ENCODE assay signal across 11 cellular contexts in genomic region chr13:30618938-30619289, GRCh38. TPM values are rescaled to one million over a fixed set of nuclear protein-coding genes. Genes with fewer than 3 reads are reported as not detected.
A peak's percentile ranks its signal among the peaks of the same experiment; 100 is the strongest.
DNase-seq lines count a peak whose midpoint lies in the region; ATAC-seq and TF ChIP-seq lines count a peak whose summit lies in the region.
"Had no signal": no experiment of that assay in that cellular context is flagged by ENCODE, and none has a peak within 500 bp of the region (broad histone marks: within the 10 kb centered on the region; RNA-seq: fewer than 3 reads in every experiment).

No MANE protein-coding gene starts in this region.

- H3K27ac ChIP-seq in right lobe of liver = peak overlapping the region; percentile 91 to 98 (median 96)
- peak overlapping the region; percentile 98 to 100 (median 100) for H3K27ac ChIP-seq in transverse colon

- H3K27me3 ChIP-seq in right lobe of liver = no peaks in the 10 kb centered on the region
- no peaks in the 10 kb centered on the region for H3K27me3 ChIP-seq in transverse colon

- H3K4me1 Mint-ChIP-seq in glutamatergic neuron (ENCODE audit: low read depth, unreplicated experiment) = peaks cover 18% of the 10 kb centered on the region

- H3K36me3 ChIP-seq in right lobe of liver (peaks cover 0 to 16% (median 0%) of the 10 kb centered on the region in 4 donors), transverse colon (peaks cover 0 to 16% (median 2%) of the 10 kb centered on the region in 4 donors)

- TF ChIP-seq POLR2A in right lobe of liver (IDR thresholded peaks at IDR 0.05) (no peak), transverse colon (IDR thresholded peaks at IDR 0.05) (no peak)

- H3K9me3 Mint-ChIP-seq in glutamatergic neuron (ENCODE audit: unreplicated experiment) = peaks cover 2% of the 10 kb centered on the region
- H3K9me3 Mint-ChIP-seq: neural crest cell, WTC11 had no signal

- ATAC-seq in right lobe of liver (no peak), HG02798 (IDR thresholded peaks at IDR 0.05; ENCODE audit: poor library complexity, unreplicated experiment) (no peak)
- ATAC-seq: WTC11 had no signal

- H3K9me3 ChIP-seq in right lobe of liver (no peaks in the 10 kb centered on the region), transverse colon (no peaks in the 10 kb centered on the region)

- peaks cover 5% of the 10 kb centered on the region for H3K36me3 Mint-ChIP-seq in glutamatergic neuron (ENCODE audit: unreplicated experiment)

- H3K4me3 Mint-ChIP-seq in glutamatergic neuron (ENCODE audit: unreplicated experiment) = no peak overlapping the region
- H3K4me3 Mint-ChIP-seq: neural crest cell, WTC11 had no signal

- H3K4me1 ChIP-seq in right lobe of liver (peaks cover 0 to 24% (median 0%) of the 10 kb centered on the region in 4 donors), transverse colon (peaks cover 21 to 36% (median 29%) of the 10 kb centered on the region in 4 donors)

- DNase-seq in NCI-H82 (lab: John Stamatoyannopoulos, UW) (peak; percentile 17), NCI-H82 treated with DMSO at 0.1 percent for 48 hours (lab: John Stamatoyannopoulos, UW; ENCODE audit: unreplicated experiment) (no peak), astrocyte of the spinal cord (ENCODE audit: low read depth, low spot score) (peak; percentile 3), right lobe of liver (no peak), transverse colon (no peak), glutamatergic neuron (no peak), AG08396 (ENCODE audit: low spot score) (no peak)
- DNase-seq: central memory CD4-positive, alpha-beta T cell had no signal

- in situ Hi-C loops in astrocyte of the spinal cord (cut with HindIII; ENCODE audit: low sequenced_read_pairs) = no loop called here
- in situ Hi-C loops in transverse colon (cut with MboI; ENCODE audit: low pct_ligation_motif_present in 1 of 4, low pct_unique_long_range_greater_than_20kb in 1 of 4, low sequenced_read_pairs in 3 of 4) = loop anchor here in 1 of 4 donors (5.0 to 25.0 kb wide), 2 partner anchors 152 to 482 kb away; partner anchors contain the start of gene HMGB1

- intact Hi-C loops in right lobe of liver (cut with DNase I) (no loop called here), transverse colon (cut with DNase I; ENCODE audit: low total_unique reads) (loop anchor here (10.0 kb wide), 1 partner anchor 66 kb away; no protein-coding TSS in a partner anchor)

- TF ChIP-seq CTCF in astrocyte of the spinal cord (IDR thresholded peaks at IDR 0.05; ENCODE audit: low read depth, low read length) (no peak), right lobe of liver (IDR thresholded peaks at IDR 0.05) (no peak), transverse colon (IDR thresholded peaks at IDR 0.05) (no peak), glutamatergic neuron (IDR thresholded peaks at IDR 0.05; ENCODE audit: partially characterized antibody, unreplicated experiment) (no peak)

- WGBS in right lobe of liver (ENCODE audit: insufficient coverage, low coverage, low lambda C conversion rate, missing lambda C conversion rate) = 14% methylated on average over 3 of the region's 3 CpGs
- WGBS in transverse colon (ENCODE audit: low coverage in 1 of 2), 2 donors = 9 to 18% methylated on average over 3 of the region's 3 CpGs

- H3K4me3 ChIP-seq in astrocyte of the spinal cord (ENCODE audit: low read depth, low read length) (peak overlapping the region; percentile 100), right lobe of liver (peak overlapping the region; percentile 49 to 71 (median 64)), transverse colon (peak overlapping the region; percentile 51 to 93 (median 76))

- peaks cover 1% of the 10 kb centered on the region for H3K27me3 Mint-ChIP-seq in glutamatergic neuron (ENCODE audit: unreplicated experiment)

- TF ChIP-seq EP300 in transverse colon (IDR thresholded peaks at IDR 0.05; ENCODE audit: low read depth) = no peak

- H3K27ac Mint-ChIP-seq in glutamatergic neuron (ENCODE audit: unreplicated experiment) = no peak overlapping the region
- H3K27ac Mint-ChIP-seq: WTC11 had no signal

RNA-seq across cellular contexts. Expression of gene USPL1, which starts 1.2 kb away (rescaled TPM):
- 10 to 100 TPM in 1 of 6 experiments, 1 to 10 TPM in 5; 5.6 to 11.2 (median 8.4) TPM for total RNA-seq in right lobe of liver
- 10 to 100 TPM in 3 of 4 donors, 1 to 10 TPM in 1; 8.6 to 27.3 (median 16.9) TPM for total RNA-seq in transverse colon
- total RNA-seq in glutamatergic neuron (ENCODE audit: unreplicated experiment) = 101 TPM

Comparison
In these comparisons a context has a peak if more than half of its experiments do, and no peak if none do; other contexts are left out.
1. DNase-seq: peak in NCI-H82 (single experiment) and astrocyte of the spinal cord (single experiment); none in NCI-H82 treated with DMSO at 0.1 percent for 48 hours (single experiment), right lobe of liver (0 of 3), transverse colon (single experiment), glutamatergic neuron (single experiment) and AG08396 (single experiment).
2. Peak in every context shown above with its lines, with median percentiles within 50 percentile points of each other: H3K4me3 ChIP-seq.